In the genomic region with DNA sequence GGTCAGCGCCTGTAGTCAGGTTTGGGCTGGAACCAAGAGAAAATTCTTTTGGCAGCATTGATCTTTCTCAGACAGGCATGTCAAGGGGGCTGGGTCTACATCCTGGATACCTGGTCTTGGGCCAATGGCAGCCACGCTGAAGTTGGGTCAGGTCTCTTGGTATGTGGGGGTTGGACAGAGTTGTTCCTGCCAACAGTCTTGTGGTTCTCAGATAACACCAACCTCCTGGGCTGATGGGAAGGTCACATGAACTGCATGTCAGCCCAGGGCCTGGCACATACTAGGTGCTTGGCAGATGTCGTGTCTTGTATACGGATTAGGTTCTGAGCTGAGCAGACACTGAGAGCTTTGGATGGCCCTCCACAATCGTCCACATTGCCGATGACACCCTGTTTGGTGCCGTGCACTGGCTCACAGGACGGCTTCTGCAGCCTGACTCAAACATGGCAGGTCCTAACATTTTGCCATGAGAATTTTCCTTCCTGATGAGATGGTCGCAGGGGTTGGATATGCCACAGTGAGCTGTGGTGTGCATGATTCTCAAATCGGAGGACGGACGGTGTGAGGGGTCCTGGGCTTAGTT, we compare ENCODE assay signal across 21 cellular contexts. TPM values are rescaled to one million over a fixed set of nuclear protein-coding genes. Genes with fewer than 3 reads are reported as not detected.
DNase-seq lines count a peak whose midpoint lies in the region; ATAC-seq, FAIRE-seq and TF ChIP-seq lines count a peak whose summit lies in the region.
"Had no signal": no experiment of that assay in that cellular context is flagged by ENCODE, and none has a peak within 500 bp of the region (broad histone marks: within the 10 kb centered on the region; RNA-seq: fewer than 3 reads in every experiment).

No MANE protein-coding gene starts in this region.

- H3K4me2 ChIP-seq in smooth muscle cell, result no peak overlapping the region

- intact Hi-C loops in breast epithelium (cut with DNase I; ENCODE audit: low total_unique reads), result no loop called here
- intact Hi-C loops in left ventricle myocardium superior (cut with micrococcal nuclease), result no loop called here

- no peak for FAIRE-seq in GM12891 (lab: Jason Lieb, UNC)
- FAIRE-seq: A204.1 had no signal

- H2AFZ ChIP-seq in smooth muscle cell (ENCODE audit: low read depth), result no peak overlapping the region

- no peaks in the 10 kb centered on the region for H4K20me1 ChIP-seq in smooth muscle cell (ENCODE audit: low read depth)

- H3K4me1 Mint-ChIP-seq in activated naive CD4-positive, alpha-beta T cell treated with anti-CD3 and anti-CD28 coated beads, Interleukin-2, amount 10 ng/mL, durations not matched to agents 7 days and 5 days, result no peaks in the 10 kb centered on the region
- no peaks in the 10 kb centered on the region for H3K4me1 Mint-ChIP-seq in stimulated activated effector memory CD8-positive, alpha-beta T cell treated with anti-CD3 and anti-CD28 coated beads, Interleukin-12 subunit alpha, Interleukin-12 subunit beta, amount 100 ng/mL, for 72 hours
- H3K4me1 Mint-ChIP-seq: H9 had no signal

- peak; percentile 78 for ATAC-seq in left ventricle myocardium superior
- no peak for ATAC-seq in stimulated activated effector memory CD8-positive, alpha-beta T cell treated with anti-CD3 and anti-CD28 coated beads, Interleukin-12 subunit alpha, Interleukin-12 subunit beta, amount 100 ng/mL, for 72 hours
- ATAC-seq: CD8-positive, alpha-beta T cell; natural killer cell treated with Interleukin-12 subunit alpha and Interleukin-12 subunit beta and Interleukin-15 and Interleukin-18, amount 100 ng/mL, for 72 hours had no signal

- no peak for DNase-seq in activated naive CD4-positive, alpha-beta T cell treated with anti-CD3 and anti-CD28 coated beads, Interleukin-2, amount 10 ng/mL, durations not matched to agents 7 days and 5 days
- DNase-seq in activated naive CD4-positive, alpha-beta T cell treated with anti-CD3 and anti-CD28 coated beads, Interleukin-2, amount 50 U/mL, for 16 hours, result no peak
- DNase-seq in breast epithelium (ENCODE audit: low spot score in 2 of 2) (no peak), left ventricle myocardium superior (peak; percentile 62), GM12891 (ENCODE audit: insufficient read length, low spot score) (no peak), smooth muscle cell (lab: John Stamatoyannopoulos, UW; ENCODE audit: unreplicated experiment) (no peak), T-helper 1 cell (no peak)
- DNase-seq in stimulated activated effector memory CD8-positive, alpha-beta T cell treated with anti-CD3 and anti-CD28 coated beads, Interleukin-12 subunit alpha, Interleukin-12 subunit beta, amount 100 ng/mL, for 72 hours (ENCODE audit: low spot score in 2 of 2), result no peak
- DNase-seq: activated CD4-positive, CD25-positive, alpha-beta regulatory T cell; activated gamma-delta T cell; CD8-positive, alpha-beta T cell; dorsolateral prefrontal cortex; EL; H9; retina; RPMI8226; stimulated activated CD4-positive, alpha-beta T cell treated with anti-CD3 and anti-CD28 coated beads, Interleukin-1b, Interleukin-23, amount 100 ng/mL, for 48 hours; substantia nigra had no signal

- peak overlapping the region; percentile 58 for H3K27ac Mint-ChIP-seq in activated naive CD4-positive, alpha-beta T cell treated with anti-CD3 and anti-CD28 coated beads, Interleukin-2, amount 10 ng/mL, durations not matched to agents 7 days and 5 days
- no peak overlapping the region for H3K27ac Mint-ChIP-seq in stimulated activated effector memory CD8-positive, alpha-beta T cell treated with anti-CD3 and anti-CD28 coated beads, Interleukin-12 subunit alpha, Interleukin-12 subunit beta, amount 100 ng/mL, for 72 hours
- H3K27ac Mint-ChIP-seq: CD8-positive, alpha-beta T cell; natural killer cell treated with Interleukin-12 subunit alpha and Interleukin-12 subunit beta and Interleukin-15 and Interleukin-18, amount 100 ng/mL, for 72 hours had no signal

- CTCF ChIA-PET in activated naive CD4-positive, alpha-beta T cell treated with anti-CD3 and anti-CD28 coated beads, Interleukin-2, amount 10 ng/mL, durations not matched to agents 7 days and 5 days (lab: Charles Lee), result no interaction called here

- TF ChIP-seq CTCF in breast epithelium (IDR thresholded peaks at IDR 0.05) (no peak), smooth muscle cell (IDR thresholded peaks at IDR 0.05; ENCODE audit: borderline replicate concordance, insufficient read depth, poor library complexity, severe bottlenecking) (no peak)

- H3F3A ChIP-seq in smooth muscle cell (ENCODE audit: low read depth), result peaks cover 3% of the 10 kb centered on the region

- H3K27me3 ChIP-seq in breast epithelium (no peaks in the 10 kb centered on the region), smooth muscle cell (ENCODE audit: low read depth) (no peaks in the 10 kb centered on the region)
- H3K27me3 ChIP-seq: esophagus muscularis mucosa had no signal

- H3K4me3 Mint-ChIP-seq in activated naive CD4-positive, alpha-beta T cell treated with anti-CD3 and anti-CD28 coated beads, Interleukin-2, amount 10 ng/mL, durations not matched to agents 7 days and 5 days, result no peak overlapping the region
- no peak overlapping the region for H3K4me3 Mint-ChIP-seq in stimulated activated effector memory CD8-positive, alpha-beta T cell treated with anti-CD3 and anti-CD28 coated beads, Interleukin-12 subunit alpha, Interleukin-12 subunit beta, amount 100 ng/mL, for 72 hours
- H3K4me3 Mint-ChIP-seq: CD8-positive, alpha-beta T cell; H9; natural killer cell treated with Interleukin-12 subunit alpha and Interleukin-12 subunit beta and Interleukin-15 and Interleukin-18, amount 100 ng/mL, for 72 hours had no signal

- H3K4me3 ChIP-seq in breast epithelium (no peak overlapping the region), smooth muscle cell (no peak overlapping the region)
- H3K4me3 ChIP-seq: dorsolateral prefrontal cortex, esophagus muscularis mucosa had no signal

- peaks cover 14% of the 10 kb centered on the region for H3K27me3 Mint-ChIP-seq in activated naive CD4-positive, alpha-beta T cell treated with anti-CD3 and anti-CD28 coated beads, Interleukin-2, amount 10 ng/mL, durations not matched to agents 7 days and 5 days

- H3K36me3 Mint-ChIP-seq in activated naive CD4-positive, alpha-beta T cell treated with anti-CD3 and anti-CD28 coated beads, Interleukin-2, amount 10 ng/mL, durations not matched to agents 7 days and 5 days, result no peaks in the 10 kb centered on the region
- no peaks in the 10 kb centered on the region for H3K36me3 Mint-ChIP-seq in stimulated activated effector memory CD8-positive, alpha-beta T cell treated with anti-CD3 and anti-CD28 coated beads, Interleukin-12 subunit alpha, Interleukin-12 subunit beta, amount 100 ng/mL, for 72 hours
- H3K36me3 Mint-ChIP-seq: CD8-positive, alpha-beta T cell; natural killer cell treated with Interleukin-12 subunit alpha and Interleukin-12 subunit beta and Interleukin-15 and Interleukin-18, amount 100 ng/mL, for 72 hours had no signal

- TF ChIP-seq POLR2A in breast epithelium (IDR thresholded peaks at IDR 0.05), result no peak
- no peak for TF ChIP-seq POLR2A in GM12891 (IDR thresholded peaks at IDR 0.05; ENCODE audit: low read depth, low read length)

- H3K36me3 ChIP-seq in breast epithelium, result no peaks in the 10 kb centered on the region
- H3K36me3 ChIP-seq in smooth muscle cell (ENCODE audit: low read depth), result no peaks in the 10 kb centered on the region

- H3K27ac ChIP-seq in breast epithelium (peak overlapping the region; percentile 32 to 51), smooth muscle cell (ENCODE audit: low read depth) (no peak overlapping the region)
- H3K27ac ChIP-seq: dorsolateral prefrontal cortex had no signal

- peaks cover 5 to 9% of the 10 kb centered on the region in 2 donors for H3K4me1 ChIP-seq in breast epithelium
- no peaks in the 10 kb centered on the region for H3K4me1 ChIP-seq in smooth muscle cell (ENCODE audit: low read depth)

- WGBS in smooth muscle cell (ENCODE audit: low lambda C conversion rate), result 91% methylated on average over 12 of the region's 12 CpGs

- no peaks in the 10 kb centered on the region for H3K9me3 ChIP-seq in breast epithelium
- H3K9me3 ChIP-seq in smooth muscle cell (replicated peaks; ENCODE audit: low read depth), result no peaks in the 10 kb centered on the region
- H3K9me3 ChIP-seq: esophagus muscularis mucosa had no signal

- H3K9ac ChIP-seq in smooth muscle cell (ENCODE audit: low read depth), result no peak overlapping the region

- no peaks in the 10 kb centered on the region for H3K79me2 ChIP-seq in smooth muscle cell (ENCODE audit: low read depth)

- H3K9me3 Mint-ChIP-seq in activated naive CD4-positive, alpha-beta T cell treated with anti-CD3 and anti-CD28 coated beads, Interleukin-2, amount 10 ng/mL, durations not matched to agents 7 days and 5 days, result no peaks in the 10 kb centered on the region
- no peaks in the 10 kb centered on the region for H3K9me3 Mint-ChIP-seq in stimulated activated effector memory CD8-positive, alpha-beta T cell treated with anti-CD3 and anti-CD28 coated beads, Interleukin-12 subunit alpha, Interleukin-12 subunit beta, amount 100 ng/mL, for 72 hours
- H3K9me3 Mint-ChIP-seq: CD8-positive, alpha-beta T cell; H9; natural killer cell treated with Interleukin-12 subunit alpha and Interleukin-12 subunit beta and Interleukin-15 and Interleukin-18, amount 100 ng/mL, for 72 hours had no signal

TF ChIP-seq in GM12891, 5 proteins besides CTCF, POLR2A, EP300 and RAD21:
- TF ChIP-seq SPI1 (IDR thresholded peaks at IDR 0.05; ENCODE audit: low read depth, low read length) (no peak), PAX5 (IDR thresholded peaks at IDR 0.05; ENCODE audit: insufficient read depth, low read length, severe bottlenecking) (no peak), TAF1 (IDR thresholded peaks at IDR 0.05; ENCODE audit: low read depth, low read length) (no peak), POU2F2 (IDR thresholded peaks at IDR 0.05; ENCODE audit: low read depth, low read length) (no peak), POLR2AphosphoS5 (IDR thresholded peaks at IDR 0.05; ENCODE audit: low read depth, low read length) (no peak)

RNA-seq across cellular contexts. Expression of a gene that starts 42.0 kb away (rescaled TPM):
- total RNA-seq in breast epithelium (100 to 1,000 TPM; 115 to 293 (median 267) TPM), left ventricle myocardium superior (93.3 TPM), smooth muscle cell (86.4 and 90.9 TPM in 2 replicates)
- 0.03 TPM for polyA plus RNA-seq in GM12891 (2012; ENCODE audit: low read depth, missing spikeins)
- polyA plus RNA-seq in smooth muscle cell, result 288 and 296 TPM in 2 replicates
- total RNA-seq: CD8-positive, alpha-beta T cell; natural killer cell treated with Interleukin-12 subunit alpha and Interleukin-12 subunit beta and Interleukin-15 and Interleukin-18, amount 100 ng/mL, for 72 hours had no signal
